ENCODE assay signal across 9 cellular contexts in the genomic region with DNA sequence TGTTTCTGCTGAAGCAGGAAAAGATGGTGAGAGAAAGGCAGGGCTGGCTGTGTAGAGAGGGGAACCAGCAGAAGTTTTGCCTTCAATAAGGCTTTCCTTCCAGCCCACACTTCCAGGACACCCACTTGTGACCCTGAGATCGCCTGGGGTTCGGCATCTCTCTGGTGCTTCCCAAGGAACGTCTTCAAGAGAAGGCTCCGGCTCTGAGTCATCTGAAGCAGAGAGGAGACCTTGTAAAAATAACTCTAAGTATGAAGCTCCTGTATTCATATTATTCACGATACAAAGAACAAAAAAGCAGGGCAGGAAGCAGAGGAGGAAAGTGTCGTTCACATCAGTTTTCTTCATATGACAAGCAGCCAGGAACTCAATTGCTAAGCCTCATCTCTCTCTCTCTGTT.
DNase-seq lines count a peak whose midpoint lies in the region; ATAC-seq and TF ChIP-seq lines count a peak whose summit lies in the region.
"Had no signal": no experiment of that assay in that cellular context is flagged by ENCODE, and none has a peak within 500 bp of the region (broad histone marks: within the 10 kb centered on the region; RNA-seq: fewer than 3 reads in every experiment).

No MANE protein-coding gene starts in this region.

- peaks cover 0 to 17% (median 0%) of the 10 kb centered on the region in 3 donors for H3K36me3 ChIP-seq in esophagus squamous epithelium
- H3K36me3 ChIP-seq in sigmoid colon, result no peaks in the 10 kb centered on the region

- TF ChIP-seq EP300 in sigmoid colon (IDR thresholded peaks at IDR 0.05), result no peak

- H3K9me3 ChIP-seq in esophagus squamous epithelium (no peaks in the 10 kb centered on the region), sigmoid colon (no peaks in the 10 kb centered on the region)

- H3K4me3 ChIP-seq in esophagus squamous epithelium (no peak overlapping the region), sigmoid colon (no peak overlapping the region)

- H3K27me3 ChIP-seq in esophagus squamous epithelium (no peaks in the 10 kb centered on the region), sigmoid colon (no peaks in the 10 kb centered on the region)

- H3K4me1 ChIP-seq in esophagus squamous epithelium, result peaks cover 0 to 48% (median 15%) of the 10 kb centered on the region in 3 donors
- peaks cover 0 to 26% (median 17%) of the 10 kb centered on the region in 4 donors for H3K4me1 ChIP-seq in sigmoid colon

- ATAC-seq in HG02678 (IDR thresholded peaks at IDR 0.05; ENCODE audit: unreplicated experiment), result no peak

- 47 to 60% methylated on average over 6 of the region's 6 CpGs for WGBS in esophagus squamous epithelium, 2 donors
- 66 to 89% methylated on average over 6 of the region's 6 CpGs for WGBS in sigmoid colon, 2 donors

- TF ChIP-seq POLR2A in esophagus squamous epithelium (IDR thresholded peaks at IDR 0.05) (no peak), sigmoid colon (IDR thresholded peaks at IDR 0.05) (no peak)

- DNase-seq in EL (peak; percentile 88), RPMI7951 (ENCODE audit: low read depth) (peak; percentile 71), esophagus squamous epithelium (lab: John Stamatoyannopoulos, UW) (no peak), sigmoid colon (no peak), NCI-H2196 treated with DMSO at 0.1 percent for 48 hours (lab: John Stamatoyannopoulos, UW; ENCODE audit: unreplicated experiment) (no peak), DMS153 treated with DMSO at 0.1 percent for 48 hours (lab: John Stamatoyannopoulos, UW; ENCODE audit: unreplicated experiment) (no peak)
- DNase-seq: NCI-H345, small intestine had no signal

- TF ChIP-seq CTCF in esophagus squamous epithelium (IDR thresholded peaks at IDR 0.05) (no peak), sigmoid colon (IDR thresholded peaks at IDR 0.05) (no peak)

- intact Hi-C loops in esophagus squamous epithelium (cut with DNase I) (no loop called here), sigmoid colon (cut with DNase I) (no loop called here)

- H3K27ac ChIP-seq in esophagus squamous epithelium (peak overlapping the region in 3 of 4 donors; percentile 23 to 68 (median 40)), sigmoid colon (peak overlapping the region; percentile 1 to 53 (median 29))

Comparison
In these comparisons a context has a peak if more than half of its experiments do, and no peak if none do; other contexts are left out.
1. DNase-seq: peak in EL (single experiment) and RPMI7951 (single experiment); none in esophagus squamous epithelium (single experiment), sigmoid colon (single experiment), NCI-H2196 treated with DMSO at 0.1 percent for 48 hours (single experiment) and DMS153 treated with DMSO at 0.1 percent for 48 hours (single experiment).